Comparison of ENCODE assay signal across 2 cellular contexts in genomic region chr2:156192468-156192867, GRCh38.
TF ChIP-seq lines count a peak whose summit lies in the region.

No MANE protein-coding gene starts in this region.

TF ChIP-seq in liver, 16 proteins besides CTCF, POLR2A, EP300 and RAD21 (continued from another document):
- no peak for TF ChIP-seq ZBTB33 (IDR thresholded peaks at IDR 0.05)
- no peak for TF ChIP-seq MAX (IDR thresholded peaks at IDR 0.05)
- no peak for TF ChIP-seq REST (IDR thresholded peaks at IDR 0.05)
- TF ChIP-seq YY1 (IDR thresholded peaks at IDR 0.05) = no peak
- TF ChIP-seq ATF3 (IDR thresholded peaks at IDR 0.05) = no peak
- TF ChIP-seq NR2F2 (IDR thresholded peaks at IDR 0.05) = no peak
- TF ChIP-seq HNF4G (IDR thresholded peaks at IDR 0.05) = no peak
- TF ChIP-seq HNF4A (conservative IDR thresholded peaks at IDR 0.05) = no peak

TF ChIP-seq in HepG2, 621 proteins besides CTCF, POLR2A, EP300 and RAD21 (continued from another document):
- no peak for TF ChIP-seq ZNF280D (CRISPR knock-in tag; IDR thresholded peaks at IDR 0.05)
- TF ChIP-seq ZNF773 (CRISPR knock-in tag; IDR thresholded peaks at IDR 0.05; ENCODE audit: borderline replicate concordance) = no peak
- TF ChIP-seq MEIS2 (CRISPR knock-in tag; IDR thresholded peaks at IDR 0.05) = no peak
- no peak for TF ChIP-seq ZNF800 (CRISPR knock-in tag; IDR thresholded peaks at IDR 0.05)
- no peak for TF ChIP-seq ZFP91 (CRISPR knock-in tag; IDR thresholded peaks at IDR 0.05; ENCODE audit: borderline replicate concordance)
- no peak for TF ChIP-seq ZNF879 (CRISPR knock-in tag; IDR thresholded peaks at IDR 0.05)
- no peak for TF ChIP-seq ZNF619 (CRISPR knock-in tag; IDR thresholded peaks at IDR 0.05)
- TF ChIP-seq SRSF1 (optimal IDR thresholded peaks at IDR 0.05; ENCODE audit: low read depth, low read length) = no peak
- TF ChIP-seq EZH2 (conservative IDR thresholded peaks at IDR 0.05; ENCODE audit: low read depth, low read length) = no peak
- no peak for TF ChIP-seq ZNF33A (CRISPR knock-in tag; IDR thresholded peaks at IDR 0.05; ENCODE audit: borderline replicate concordance)
- TF ChIP-seq ZNF414 (CRISPR knock-in tag; IDR thresholded peaks at IDR 0.05) = no peak
- no peak for TF ChIP-seq E2F5 (CRISPR knock-in tag; conservative IDR thresholded peaks at IDR 0.05)
- no peak for TF ChIP-seq ZNF557 (CRISPR knock-in tag; IDR thresholded peaks at IDR 0.05)
